Comparison of ENCODE assay signal across 8 cellular contexts in genomic region chr4:75653845-75654503, GRCh38. TPM values are rescaled to one million over a fixed set of nuclear protein-coding genes. Genes with fewer than 3 reads are reported as not detected.
DNase-seq lines count a peak whose midpoint lies in the region; ATAC-seq, FAIRE-seq and TF ChIP-seq lines count a peak whose summit lies in the region.

No MANE protein-coding gene starts in this region.

- no peak overlapping the region for H2AK5ac ChIP-seq in H9 (ENCODE audit: insufficient read length, low read length)

- H3K9me3 ChIP-seq in H9 (ENCODE audit: control insufficient read depth, low read depth, low read length): no peaks in the 10 kb centered on the region
- H3K9me3 ChIP-seq in HepG2 (ENCODE audit: low read length): no peaks in the 10 kb centered on the region
- H3K9me3 ChIP-seq in aorta (ENCODE audit: control insufficient read depth, low read length): no peaks in the 10 kb centered on the region

- WGBS in H9 (ENCODE audit: extremely low coverage, insufficient read length, low lambda C conversion rate): no CpG with 5 or more reads among the region's 2 CpGs
- WGBS in HepG2 (ENCODE audit: low lambda C conversion rate): 96% methylated on average over 2 of the region's 2 CpGs
- 50 to 52% methylated on average over 2 of the region's 2 CpGs for WGBS in aorta, 2 donors

- TF ChIP-seq CTCF in BJ (IDR thresholded peaks at IDR 0.05; ENCODE audit: insufficient read depth, low read depth, low read length): peak; percentile 64
- TF ChIP-seq CTCF in H9 (conservative IDR thresholded peaks at IDR 0.05): peak; percentile 76
- peak; percentile 66 for TF ChIP-seq CTCF in astrocyte of the cerebellum (IDR thresholded peaks at IDR 0.05; ENCODE audit: low read depth, low read length, missing control alignments)
- peak; percentile 69 for TF ChIP-seq CTCF in HepG2 (CRISPR knock-in tag; IDR thresholded peaks at IDR 0.05)

- H2BK20ac ChIP-seq in H9 (ENCODE audit: low read depth, low read length, poor library complexity, severe bottlenecking): no peak overlapping the region

- H3K4me1 ChIP-seq in H9 (ENCODE audit: insufficient read depth, low read length) (no peaks in the 10 kb centered on the region), HepG2 (ENCODE audit: insufficient read depth, low read length) (no peaks in the 10 kb centered on the region), aorta (ENCODE audit: control insufficient read depth in 1 of 2, insufficient read depth in 2 of 2, low read length in 2 of 2) (peaks cover 0 to 1% of the 10 kb centered on the region in 2 donors)

- no peak overlapping the region for H2BK120ac ChIP-seq in H9 (ENCODE audit: low read depth, low read length, poor library complexity, severe bottlenecking)

- DNase-seq in BJ (ENCODE audit: low read depth) (no peak), H9 (no peak), astrocyte of the cerebellum (ENCODE audit: low read depth) (no peak), HepG2 (ENCODE audit: low spot score) (peak; percentile 51), aorta (no peak), nucleus accumbens (lab: John Stamatoyannopoulos, UW) (no peak)
- DNase-seq in activated T-cell treated with anti-CD3 and anti-CD28 coated beads, Interleukin-2, amount 50 U/mL, for 1 hour: no peak

- ATAC-seq in HepG2 (peak; percentile 91), HG03095 (IDR thresholded peaks at IDR 0.05; ENCODE audit: unreplicated experiment) (no peak), aorta (ENCODE audit: low FRiP score) (no peak)

- no peaks in the 10 kb centered on the region for H3K27me3 Mint-ChIP-seq in H9 (ENCODE audit: low read depth)

- H2AFZ ChIP-seq in H9 (ENCODE audit: low read length) (no peak overlapping the region), HepG2 (ENCODE audit: low read length) (no peak overlapping the region)

- H3K79me1 ChIP-seq in H9 (ENCODE audit: insufficient read depth, low read depth, low read length, poor library complexity, severe bottlenecking): no peaks in the 10 kb centered on the region

- POLR2A ChIA-PET in BJ (lab: Charles Lee): no interaction called here
- POLR2A ChIA-PET in HepG2 (lab: Yijun Ruan, JAX): interaction anchor here (1.0 kb wide), 1 partner anchor 70 kb away, joined by 3 read pairs; the partner anchor contains the start of gene USO1

- no peak overlapping the region for H4K5ac ChIP-seq in H9 (ENCODE audit: insufficient read length, low read depth, low read length)

- peaks cover 39 to 90% (median 86%) of the 10 kb centered on the region in 3 experiments; a peak in 6 of 7 replicates for H3K36me3 Mint-ChIP-seq in H9 (ENCODE audit: insufficient read depth in 1 of 3, low read depth in 3 of 3)

- no peak for TF ChIP-seq POLR2A in HepG2 (IDR thresholded peaks at IDR 0.05; ENCODE audit: insufficient read depth in 1 of 2, low read depth in 2 of 2, low read length in 2 of 2)

- intact Hi-C loops in HepG2 (cut with micrococcal nuclease; ENCODE audit: unreplicated experiment) (loop anchor here (1.0 kb wide), 3 partner anchors 54 to 194 kb away; partner anchors contain the start of gene USO1), aorta (cut with DNase I) (loop anchor here in 1 of 2 donors (5.0 kb wide), 1 partner anchor 193 kb away; no protein-coding TSS in a partner anchor)

- H4K8ac ChIP-seq in H9 (replicated peaks; ENCODE audit: insufficient read length, low read depth, low read length): no peak overlapping the region

- no peaks in the 10 kb centered on the region for H4K20me1 ChIP-seq in H9 (ENCODE audit: control insufficient read depth, insufficient read depth, insufficient read length)
- H4K20me1 ChIP-seq in HepG2 (ENCODE audit: insufficient read depth, low read length): peaks cover 5% of the 10 kb centered on the region; the same call in 1 of the 2 replicates

- H3K23ac ChIP-seq in H9 (ENCODE audit: insufficient read length, low read depth, low read length): no peak overlapping the region

- no TSS peak for BruUV-seq in HepG2 (replicated peaks; lab: Mats Ljungman, UMichigan)

- H4K91ac ChIP-seq in H9 (ENCODE audit: insufficient read length, low read depth, low read length): no peak overlapping the region

- FAIRE-seq in HepG2 (lab: Jason Lieb, UNC): peak; percentile 72

- H2BK15ac ChIP-seq in H9 (ENCODE audit: low read depth, low read length): no peak overlapping the region

- H3K56ac ChIP-seq in H9 (ENCODE audit: insufficient read length, low read depth, low read length): no peak overlapping the region

- H3K4me3 ChIP-seq in BJ (ENCODE audit: low read depth, low read length): no peak overlapping the region
- H3K4me3 ChIP-seq in astrocyte of the cerebellum (ENCODE audit: low read depth, low read length): no peak overlapping the region
- no peak overlapping the region for H3K4me3 ChIP-seq in HepG2 (replicated peaks in 1 of 3; ENCODE audit: insufficient read depth in 1 of 3, low read depth in 2 of 3, low read length in 3 of 3)
- H3K4me3 ChIP-seq in aorta (ENCODE audit: low read length in 2 of 2): no peak overlapping the region

- no peak overlapping the region for H3K18ac ChIP-seq in H9 (ENCODE audit: insufficient read length, low read depth, low read length)

- TF ChIP-seq RAD21 in HepG2 (CRISPR knock-in tag; IDR thresholded peaks at IDR 0.05): peak; percentile 57; the same call in 1 of the 2 replicates

- peaks cover 7 to 9% of the 10 kb centered on the region in 2 experiments; a peak in 3 of 4 replicates for H3K4me1 Mint-ChIP-seq in H9

- H3K79me2 ChIP-seq in H9 (ENCODE audit: insufficient read depth, low read length): no peaks in the 10 kb centered on the region; the same call in 1 of the 2 replicates
- peaks cover 18% of the 10 kb centered on the region for H3K79me2 ChIP-seq in HepG2 (ENCODE audit: insufficient read depth, low read length)

- peak overlapping the region in 2 of 3 experiments; percentile 16 to 97; a peak in 2 of 7 replicates for H3K27ac Mint-ChIP-seq in H9

- no peak overlapping the region for H3K4me2 ChIP-seq in H9 (ENCODE audit: insufficient read depth, insufficient read length, low read length)
- H3K4me2 ChIP-seq in HepG2 (ENCODE audit: low read depth, low read length): no peak overlapping the region

- no peak overlapping the region for H3K9ac ChIP-seq in H9 (ENCODE audit: extremely low read depth, insufficient read length, low read length)
- H3K9ac ChIP-seq in HepG2 (ENCODE audit: insufficient read depth, low read depth, low read length): no peak overlapping the region

- no peak overlapping the region for H3K4ac ChIP-seq in H9 (ENCODE audit: low read depth, low read length)

- TF ChIP-seq EP300 in HepG2 (IDR thresholded peaks at IDR 0.05; ENCODE audit: low read depth in 2 of 2, low read length in 2 of 2): no peak
- no peak for TF ChIP-seq EP300 in HepG2 (CRISPR knock-in tag; IDR thresholded peaks at IDR 0.05; ENCODE audit: borderline replicate concordance)

- H3K14ac ChIP-seq in H9 (ENCODE audit: insufficient read depth, low read length): no peak overlapping the region

- H2BK12ac ChIP-seq in H9 (ENCODE audit: insufficient read length, low read depth, low read length): no peak overlapping the region

- no peak overlapping the region for H3T11ph ChIP-seq in H9 (ENCODE audit: low read length)

- CTCF ChIA-PET in BJ (lab: Yijun Ruan, JAX) (interaction anchor here (1.0 to 3.1 kb wide), 5 partner anchors 16 to 194 kb away, joined by 3 to 16 read pairs (median 6); partner anchors contain the start of gene USO1), HepG2 (lab: Yijun Ruan, JAX; ENCODE audit: low intra/inter-chr PET ratio, low total read pairs) (interaction anchor here (0.7 to 2.1 kb wide), 3 partner anchors 54 to 70 kb away, joined by 3 to 12 read pairs (median 8); partner anchors contain the start of gene USO1)

- no peak overlapping the region for H2BK5ac ChIP-seq in H9 (ENCODE audit: insufficient read length, low read length)

- no peak overlapping the region for H3K4me3 Mint-ChIP-seq in H9

- H3K27ac ChIP-seq in H9 (ENCODE audit: insufficient read length, low read depth, low read length): no peak overlapping the region
- no peak overlapping the region for H3K27ac ChIP-seq in HepG2 (ENCODE audit: extremely low read length, insufficient read depth, low read length)
- no peak overlapping the region for H3K27ac ChIP-seq in aorta (ENCODE audit: low read depth in 1 of 2, low read length in 2 of 2)

- in situ Hi-C loops in astrocyte of the cerebellum (cut with HindIII; ENCODE audit: low sequenced_read_pairs) (no loop called here), HepG2 (cut with HindIII; ENCODE audit: extremely low pct_ligation_motif_present, low pct_unique_long_range_greater_than_20kb) (loop anchor here (10.0 kb wide), 1 partner anchor 51 kb away; no protein-coding TSS in a partner anchor)

- H3K27me3 ChIP-seq in BJ (ENCODE audit: control insufficient read depth, insufficient read depth, low read length) (no peaks in the 10 kb centered on the region), H9 (ENCODE audit: insufficient read depth, low read length) (no peaks in the 10 kb centered on the region), HepG2 (ENCODE audit: control insufficient read depth in 1 of 2, insufficient read depth in 2 of 2, low read length in 2 of 2) (no peaks in the 10 kb centered on the region), aorta (ENCODE audit: control insufficient read depth in 1 of 2, insufficient read depth in 2 of 2, low read length in 1 of 2) (no peaks in the 10 kb centered on the region)

- H3K36me3 ChIP-seq in BJ (ENCODE audit: control insufficient read depth, insufficient read depth, low read length) (peaks cover 3% of the 10 kb centered on the region; the same call in 1 of the 2 replicates), HepG2 (replicated peaks in 1 of 2; ENCODE audit: control insufficient read depth in 1 of 2, insufficient read depth in 2 of 2, low read length in 2 of 2) (peaks cover 8 to 60% of the 10 kb centered on the region in 2 experiments), aorta (ENCODE audit: control insufficient read depth in 1 of 2, insufficient read depth in 2 of 2, low read length in 1 of 2) (no peaks in the 10 kb centered on the region)

- H3K23me2 ChIP-seq in H9 (ENCODE audit: insufficient read length, low read depth, low read length, poor library complexity, severe bottlenecking): no peaks in the 10 kb centered on the region

- H3K9me3 Mint-ChIP-seq in H9: no peaks in the 10 kb centered on the region

RNA-seq across cellular contexts. Expression of gene G3BP2, which starts 19.2 kb away (rescaled TPM):
- polyA plus RNA-seq in BJ (2011; rRNA removed): 57.6 and 117 TPM in 2 replicates
- 34.3 and 41.0 TPM in 2 replicates for polyA minus RNA-seq in BJ (2011; rRNA and poly(A)+ RNA removed)
- 405 and 412 TPM in 2 replicates for total RNA-seq in H9 (2021)
- total RNA-seq in HepG2 (2016; rRNA removed; fragmentation: Illumina TruSeq; extraction: Trizol): 179 and 316 TPM in 2 replicates
- 11.2 and 19.7 TPM in 2 replicates for total RNA-seq in HepG2 (2016; cell fraction: cytosol; rRNA removed; fragmentation: Illumina TruSeq; extraction: Trizol; ENCODE audit: low read depth)
- 189 and 305 TPM in 2 replicates for total RNA-seq in HepG2 (2016; cell fraction: insoluble cytoplasmic fraction; rRNA removed; fragmentation: Illumina TruSeq; extraction: Trizol)
- 43.1 and 44.4 TPM in 2 replicates for total RNA-seq in HepG2 (2016; cell fraction: membrane; rRNA removed; fragmentation: Illumina TruSeq; extraction: Trizol)
- total RNA-seq in HepG2 (2016; cell fraction: nucleus; rRNA removed; fragmentation: Illumina TruSeq; extraction: Trizol): 111 and 112 TPM in 2 replicates
- polyA plus RNA-seq in HepG2 (2011; rRNA removed): 45.9 and 51.7 TPM in 2 replicates
- 27.1 and 46.8 TPM in 2 replicates for polyA plus RNA-seq in HepG2 (2011; cell fraction: cytosol; rRNA removed)
- 15.9 and 17.2 TPM in 2 replicates for polyA plus RNA-seq in HepG2 (2011; cell fraction: nucleus; rRNA removed)
- polyA plus RNA-seq in HepG2 (2012): 70.5 and 76.8 TPM in 2 replicates
- 5.2 and 5.9 TPM in 2 replicates for polyA plus RNA-seq in HepG2 (2016; cell fraction: cytosol; fragmentation: Illumina TruSeq; extraction: Trizol; ENCODE audit: low read depth)
- 205 and 220 TPM in 2 replicates for polyA plus RNA-seq in HepG2 (2016; cell fraction: insoluble cytoplasmic fraction; fragmentation: Illumina TruSeq; extraction: Trizol; ENCODE audit: low read depth)
- 17.8 and 19.9 TPM in 2 replicates for polyA plus RNA-seq in HepG2 (2016; cell fraction: membrane; fragmentation: Illumina TruSeq; extraction: Trizol; ENCODE audit: low read depth)
- polyA plus RNA-seq in HepG2 (2016; cell fraction: nucleus; fragmentation: Illumina TruSeq; extraction: Trizol; ENCODE audit: insufficient read depth, low read depth): 75.9 and 78.7 TPM in 2 replicates
- 31.2 and 31.4 TPM in 2 replicates for polyA minus RNA-seq in HepG2 (2011; rRNA and poly(A)+ RNA removed; ENCODE audit: low replicate concordance)
- 69.6 and 72.0 TPM in 2 replicates for polyA minus RNA-seq in HepG2 (2011; cell fraction: cytosol; rRNA and poly(A)+ RNA removed)
- 61.0 and 82.1 TPM in 2 replicates for polyA minus RNA-seq in HepG2 (2011; cell fraction: nucleus; rRNA and poly(A)+ RNA removed)
- 10 to 100 TPM; 99.6 to 99.7 TPM for total RNA-seq in aorta
- 10 to 100 TPM; 36.7 to 38.6 TPM for polyA plus RNA-seq in aorta

RNA-seq across cellular contexts. Expression of gene CDKL2, which starts 23.6 kb away (rescaled TPM):
- polyA plus RNA-seq in BJ (2011; rRNA removed): 0.38 and 0.39 TPM in 2 replicates
- polyA minus RNA-seq in BJ (2011; rRNA and poly(A)+ RNA removed): 0.43 and 1.4 TPM in 2 replicates
- 1.5 and 1.8 TPM in 2 replicates for total RNA-seq in H9 (2021)
- total RNA-seq in HepG2 (2016; rRNA removed; fragmentation: Illumina TruSeq; extraction: Trizol): not detected in 2 replicates
- total RNA-seq in HepG2 (2016; cell fraction: cytosol; rRNA removed; fragmentation: Illumina TruSeq; extraction: Trizol; ENCODE audit: low read depth): not detected in 2 replicates
- total RNA-seq in HepG2 (2016; cell fraction: insoluble cytoplasmic fraction; rRNA removed; fragmentation: Illumina TruSeq; extraction: Trizol): not detected in 2 replicates
- total RNA-seq in HepG2 (2016; cell fraction: membrane; rRNA removed; fragmentation: Illumina TruSeq; extraction: Trizol): not detected in 2 replicates
- not detected in 2 replicates for total RNA-seq in HepG2 (2016; cell fraction: nucleus; rRNA removed; fragmentation: Illumina TruSeq; extraction: Trizol)
- not detected in 2 replicates for polyA plus RNA-seq in HepG2 (2011; rRNA removed)
- not detected in 2 replicates for polyA plus RNA-seq in HepG2 (2011; cell fraction: cytosol; rRNA removed)
- polyA plus RNA-seq in HepG2 (2011; cell fraction: nucleus; rRNA removed): not detected in 2 replicates
- not detected in 2 replicates for polyA plus RNA-seq in HepG2 (2012)
- polyA plus RNA-seq in HepG2 (2016; cell fraction: cytosol; fragmentation: Illumina TruSeq; extraction: Trizol; ENCODE audit: low read depth): not detected in 2 replicates
- not detected in 2 replicates for polyA plus RNA-seq in HepG2 (2016; cell fraction: insoluble cytoplasmic fraction; fragmentation: Illumina TruSeq; extraction: Trizol; ENCODE audit: low read depth)
- not detected in 2 replicates for polyA plus RNA-seq in HepG2 (2016; cell fraction: membrane; fragmentation: Illumina TruSeq; extraction: Trizol; ENCODE audit: low read depth)
- polyA plus RNA-seq in HepG2 (2016; cell fraction: nucleus; fragmentation: Illumina TruSeq; extraction: Trizol; ENCODE audit: insufficient read depth, low read depth): not detected in 2 replicates
- polyA minus RNA-seq in HepG2 (2011; rRNA and poly(A)+ RNA removed; ENCODE audit: low replicate concordance): not detected in 2 replicates
- not detected in 2 replicates for polyA minus RNA-seq in HepG2 (2011; cell fraction: cytosol; rRNA and poly(A)+ RNA removed)
- not detected in 2 replicates for polyA minus RNA-seq in HepG2 (2011; cell fraction: nucleus; rRNA and poly(A)+ RNA removed)
- total RNA-seq in aorta: 1 to 10 TPM; 2.3 to 2.8 TPM
- polyA plus RNA-seq in aorta: under 1 TPM in 1 of 2 donors, not detected in 1; 0.49 TPM
